In the genomic region with DNA sequence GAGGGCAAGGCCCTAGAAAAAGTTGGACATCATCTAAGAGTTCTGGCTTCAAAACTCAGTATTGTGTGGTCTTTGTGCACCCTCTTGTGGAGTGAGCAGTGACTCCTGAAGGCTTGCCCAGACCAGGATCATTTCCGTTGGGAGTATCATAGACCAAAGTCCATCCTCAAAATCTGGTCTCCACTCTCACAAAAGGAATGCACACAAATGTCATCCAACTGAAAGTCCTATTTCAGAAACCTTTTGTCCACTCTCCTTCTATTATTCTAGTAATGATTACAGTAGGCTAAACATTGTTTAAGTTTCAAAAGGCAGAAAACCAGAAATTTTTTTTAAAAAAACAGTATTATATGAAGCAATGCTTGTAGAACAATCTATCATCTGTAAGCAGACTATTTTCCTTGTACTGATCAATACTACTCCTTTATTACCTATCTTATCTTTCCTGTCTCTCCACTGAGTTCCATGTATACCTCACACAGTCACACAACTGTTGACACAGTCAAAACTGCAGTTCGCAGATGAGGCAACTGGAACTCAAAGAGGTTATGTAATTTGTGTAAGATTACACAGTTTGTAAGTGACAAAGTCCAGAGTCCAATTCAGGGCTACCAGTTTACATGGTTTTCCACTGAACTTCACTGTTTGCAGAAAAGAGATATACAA, we compare ENCODE assay signal across 8 cellular contexts. TPM values are rescaled to one million over a fixed set of nuclear protein-coding genes. Genes with fewer than 3 reads are reported as not detected.
DNase-seq lines count a peak whose midpoint lies in the region; ATAC-seq and TF ChIP-seq lines count a peak whose summit lies in the region.

No MANE protein-coding gene starts in this region.

- no peaks in the 10 kb centered on the region for H3K36me3 ChIP-seq in adrenal gland (replicated peaks in 1 of 2)

- TF ChIP-seq POLR2A in adrenal gland (IDR thresholded peaks at IDR 0.05), result no peak

- intact Hi-C loops in adrenal gland (cut with DNase I), result loop anchor here in 1 of 2 donors (10.0 kb wide), 1 partner anchor 233 kb away; no protein-coding TSS in a partner anchor

- WGBS in adrenal gland, 4 donors, result 32 to 48% (median 41%) methylated on average over 2 of the region's 2 CpGs

- no peaks in the 10 kb centered on the region for H3K9me3 ChIP-seq in adrenal gland (replicated peaks in 1 of 3)

- H3K4me1 ChIP-seq in adrenal gland (replicated peaks in 1 of 2), result no peaks in the 10 kb centered on the region

- H3K27ac ChIP-seq in adrenal gland, result no peak overlapping the region

- ATAC-seq in GM18873 (IDR thresholded peaks at IDR 0.05; ENCODE audit: low FRiP score, unreplicated experiment), result no peak
- no peak for ATAC-seq in HG03460 (IDR thresholded peaks at IDR 0.05; ENCODE audit: unreplicated experiment)
- ATAC-seq in GM19395 (IDR thresholded peaks at IDR 0.05; ENCODE audit: unreplicated experiment), result no peak

- no peak overlapping the region for H3K4me3 ChIP-seq in adrenal gland

- no peaks in the 10 kb centered on the region for H3K9me3 Mint-ChIP-seq in type B pancreatic cell

- H3K27me3 ChIP-seq in adrenal gland, result no peaks in the 10 kb centered on the region

- peak; percentile 13 to 60 (median 46) for TF ChIP-seq CTCF in adrenal gland (IDR thresholded peaks at IDR 0.05)
- peak; percentile 84 for TF ChIP-seq CTCF in type B pancreatic cell (conservative IDR thresholded peaks at IDR 0.05)

- H3K4me1 Mint-ChIP-seq in type B pancreatic cell (ENCODE audit: unreplicated experiment), result no peaks in the 10 kb centered on the region

- peak overlapping the region; percentile 52 for H3K27ac Mint-ChIP-seq in type B pancreatic cell

- no peak overlapping the region for H3K4me3 Mint-ChIP-seq in type B pancreatic cell

- H3K36me3 Mint-ChIP-seq in type B pancreatic cell, result no peaks in the 10 kb centered on the region

- DNase-seq in GM03348 (ENCODE audit: low spot score) (peak; percentile 61), NCI-H1092 (lab: John Stamatoyannopoulos, UW) (peak; percentile 42), adrenal gland (peak; percentile 22 to 61 (median 29)), iPS-NIHi11 (ENCODE audit: low spot score) (peak; percentile 58), type B pancreatic cell (ENCODE audit: extremely low spot score, unreplicated experiment) (no peak)

- no peaks in the 10 kb centered on the region for H3K27me3 Mint-ChIP-seq in type B pancreatic cell

RNA-seq across cellular contexts. Expression of a gene that starts 41.4 kb away (rescaled TPM):
- 10 to 100 TPM; 25.9 to 68.0 (median 43.9) TPM for total RNA-seq in adrenal gland
- polyA plus RNA-seq in adrenal gland, result 10 to 100 TPM; 34.8 to 78.4 (median 47.1) TPM
- total RNA-seq in type B pancreatic cell (ENCODE audit: low replicate concordance), result 42.1 and 61.6 TPM in 2 replicates
